In the genomic region with DNA sequence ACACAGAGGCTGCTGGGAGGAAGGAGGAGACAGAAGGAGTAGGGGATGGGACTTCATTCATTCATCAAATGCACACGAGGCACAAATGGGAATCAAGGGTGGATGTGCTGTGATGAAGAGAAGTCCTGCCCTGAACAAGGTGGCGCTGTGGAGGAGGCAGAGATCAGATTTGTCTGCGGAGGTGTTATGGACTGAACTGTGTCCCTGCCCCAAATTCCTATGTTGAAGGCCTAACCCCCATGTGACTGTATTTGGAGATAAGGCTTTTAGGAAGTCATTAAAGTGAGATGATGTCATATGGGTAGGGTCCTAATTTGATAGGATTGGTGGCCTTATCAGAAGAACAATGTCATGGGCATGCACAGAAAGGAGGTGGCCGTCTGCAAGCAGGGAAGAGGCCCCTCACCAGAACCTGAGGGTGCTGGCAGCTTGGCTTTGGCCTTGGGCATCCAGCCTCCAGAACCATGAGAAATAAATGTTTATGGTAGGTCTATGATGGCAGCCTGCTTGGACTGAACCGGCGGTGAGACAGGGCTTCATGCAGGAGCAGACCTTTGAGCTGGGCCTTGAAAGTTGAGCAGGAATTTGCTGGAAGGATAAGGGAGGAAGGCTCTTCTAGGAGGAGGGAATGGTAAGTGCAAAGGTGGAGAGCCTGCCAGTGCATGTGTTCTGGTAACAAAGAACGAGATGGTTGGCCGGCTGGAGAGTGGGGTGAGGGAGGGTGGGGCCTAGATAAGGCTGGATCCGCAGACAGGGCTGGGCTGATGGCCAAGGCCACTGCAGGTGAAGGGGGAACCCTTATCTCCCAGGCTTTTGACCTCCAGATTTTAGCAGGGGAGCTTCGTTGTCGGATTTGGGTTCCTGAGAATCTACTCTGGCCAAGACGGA, we compare ENCODE assay signal across 1 cellular context.
TF ChIP-seq lines count a peak whose summit lies in the region.

No MANE protein-coding gene starts in this region.

TF ChIP-seq in A549, 52 proteins besides CTCF, POLR2A, EP300 and RAD21 (continued from another document):
- TF ChIP-seq, protein P1, sequence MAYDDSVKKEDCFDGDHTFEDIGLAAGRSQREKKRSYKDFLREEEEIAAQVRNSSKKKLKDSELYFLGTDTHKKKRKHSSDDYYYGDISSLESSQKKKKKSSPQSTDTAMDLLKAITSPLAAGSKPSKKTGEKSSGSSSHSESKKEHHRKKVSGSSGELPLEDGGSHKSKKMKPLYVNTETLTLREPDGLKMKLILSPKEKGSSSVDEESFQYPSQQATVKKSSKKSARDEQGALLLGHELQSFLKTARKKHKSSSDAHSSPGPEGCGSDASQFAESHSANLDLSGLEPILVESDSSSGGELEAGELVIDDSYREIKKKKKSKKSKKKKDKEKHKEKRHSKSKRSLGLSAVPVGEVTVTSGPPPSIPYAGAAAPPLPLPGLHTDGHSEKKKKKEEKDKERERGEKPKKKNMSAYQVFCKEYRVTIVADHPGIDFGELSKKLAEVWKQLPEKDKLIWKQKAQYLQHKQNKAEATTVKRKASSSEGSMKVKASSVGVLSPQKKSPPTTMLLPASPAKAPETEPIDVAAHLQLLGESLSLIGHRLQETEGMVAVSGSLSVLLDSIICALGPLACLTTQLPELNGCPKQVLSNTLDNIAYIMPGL (CRISPR knock-in tag; IDR thresholded peaks at IDR 0.05; ENCODE audit: borderline replicate concordance) = no peak
- no peak for TF ChIP-seq ZC3H11A (IDR thresholded peaks at IDR 0.05)
- TF ChIP-seq, protein P2, sequence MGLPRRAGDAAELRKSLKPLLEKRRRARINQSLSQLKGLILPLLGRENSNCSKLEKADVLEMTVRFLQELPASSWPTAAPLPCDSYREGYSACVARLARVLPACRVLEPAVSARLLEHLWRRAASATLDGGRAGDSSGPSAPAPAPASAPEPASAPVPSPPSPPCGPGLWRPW (IDR thresholded peaks at IDR 0.05) = no peak
- no peak for TF ChIP-seq HDAC2 (IDR thresholded peaks at IDR 0.05)
- TF ChIP-seq CBX8 (IDR thresholded peaks at IDR 0.05) = no peak
- no peak for TF ChIP-seq PHF8 (IDR thresholded peaks at IDR 0.05; ENCODE audit: borderline replicate concordance, low read depth)
- no peak for TF ChIP-seq FOXS1 (CRISPR knock-in tag; IDR thresholded peaks at IDR 0.05)
